Comparison of ENCODE assay signal across 19 cellular contexts in genomic region chr12:77685906-77686305, GRCh38.
"Had no signal": no experiment of that assay in that cellular context is flagged by ENCODE, and none has a peak within 500 bp of the region (broad histone marks: within the 10 kb centered on the region; RNA-seq: fewer than 3 reads in every experiment).

No MANE protein-coding gene starts in this region.

- H3K36me3 ChIP-seq: ascending aorta, breast epithelium, SJCRH30, WERI-Rb-1 had no signal

- H3K9me3 ChIP-seq: ascending aorta, breast epithelium, SJCRH30 had no signal

- H3K4me3 ChIP-seq: ascending aorta, breast epithelium, SJCRH30 had no signal

- H3K4me3 Mint-ChIP-seq: activated CD4-positive, alpha-beta memory T cell treated with anti-CD3 and anti-CD28 coated beads, Interleukin-2, amount 10 ng/mL, durations not matched to agents 7 days and 5 days; activated CD8-positive, alpha-beta memory T cell treated with anti-CD3 and anti-CD28 coated beads, Interleukin-2, amount 10 ng/mL, durations not matched to agents 7 days and 5 days; activated naive CD8-positive, alpha-beta T cell treated with anti-CD3 and anti-CD28 coated beads for 36 hours had no signal

- ATAC-seq: activated CD8-positive, alpha-beta memory T cell treated with anti-CD3 and anti-CD28 coated beads, Interleukin-2, amount 10 ng/mL, durations not matched to agents 7 days and 5 days had no signal

- H3K27me3 Mint-ChIP-seq: activated CD4-positive, alpha-beta memory T cell treated with anti-CD3 and anti-CD28 coated beads, Interleukin-2, amount 10 ng/mL, durations not matched to agents 7 days and 5 days; activated CD8-positive, alpha-beta memory T cell treated with anti-CD3 and anti-CD28 coated beads, Interleukin-2, amount 10 ng/mL, durations not matched to agents 7 days and 5 days; activated naive CD8-positive, alpha-beta T cell treated with anti-CD3 and anti-CD28 coated beads for 36 hours had no signal

- H3K27ac ChIP-seq: ascending aorta, breast epithelium, SJCRH30, WERI-Rb-1 had no signal

- H3K9me3 Mint-ChIP-seq: activated CD4-positive, alpha-beta memory T cell treated with anti-CD3 and anti-CD28 coated beads, Interleukin-2, amount 10 ng/mL, durations not matched to agents 7 days and 5 days; activated naive CD8-positive, alpha-beta T cell treated with anti-CD3 and anti-CD28 coated beads for 36 hours had no signal

- H3K36me3 Mint-ChIP-seq: activated CD8-positive, alpha-beta memory T cell treated with anti-CD3 and anti-CD28 coated beads, Interleukin-2, amount 10 ng/mL, durations not matched to agents 7 days and 5 days; activated naive CD8-positive, alpha-beta T cell treated with anti-CD3 and anti-CD28 coated beads for 36 hours had no signal

- H3K27ac Mint-ChIP-seq: activated CD4-positive, alpha-beta memory T cell treated with anti-CD3 and anti-CD28 coated beads, Interleukin-2, amount 10 ng/mL, durations not matched to agents 7 days and 5 days; activated CD8-positive, alpha-beta memory T cell treated with anti-CD3 and anti-CD28 coated beads, Interleukin-2, amount 10 ng/mL, durations not matched to agents 7 days and 5 days; activated naive CD8-positive, alpha-beta T cell treated with anti-CD3 and anti-CD28 coated beads for 36 hours had no signal

- DNase-seq: activated CD4-positive, alpha-beta memory T cell treated with anti-CD3 and anti-CD28 coated beads, Interleukin-2, amount 10 ng/mL, durations not matched to agents 7 days and 5 days; activated CD4-positive, alpha-beta T cell treated with anti-CD3 and anti-CD28 coated beads for 1 hour; activated CD4-positive, alpha-beta T cell treated with anti-CD3 and anti-CD28 coated beads for 48 hours; activated CD4-positive, CD25-positive, alpha-beta regulatory T cell; activated CD8-positive, alpha-beta memory T cell treated with anti-CD3 and anti-CD28 coated beads for 24 hours; activated CD8-positive, alpha-beta memory T cell treated with anti-CD3 and anti-CD28 coated beads, Interleukin-2, amount 10 ng/mL, durations not matched to agents 7 days and 5 days; activated CD8-positive, alpha-beta memory T cell treated with anti-CD3 and anti-CD28 coated beads, Interleukin-2, amount 50 U/mL, for 48 hours; activated effector memory CD4-positive, alpha-beta T cell treated with anti-CD3 and anti-CD28 coated beads, Interleukin-2, amount 50 U/mL, for 16 hours; activated naive CD4-positive, alpha-beta T cell; activated naive CD4-positive, alpha-beta T cell treated with anti-CD3 and anti-CD28 coated beads, Interleukin-2, amount 50 U/mL, for 16 hours; activated naive CD8-positive, alpha-beta T cell treated with anti-CD3 and anti-CD28 coated beads for 36 hours; activated T-cell treated with anti-CD3 and anti-CD28 coated beads, Interleukin-2, amount 50 U/mL, for 48 hours; SJCRH30; T-helper 1 cell; T-helper 2 cell; T-helper 9 cell; WERI-Rb-1 had no signal

- H3K4me1 Mint-ChIP-seq: activated CD4-positive, alpha-beta memory T cell treated with anti-CD3 and anti-CD28 coated beads, Interleukin-2, amount 10 ng/mL, durations not matched to agents 7 days and 5 days; activated CD8-positive, alpha-beta memory T cell treated with anti-CD3 and anti-CD28 coated beads, Interleukin-2, amount 10 ng/mL, durations not matched to agents 7 days and 5 days; activated naive CD8-positive, alpha-beta T cell treated with anti-CD3 and anti-CD28 coated beads for 36 hours had no signal
